Comparison of ENCODE assay signal across 18 cellular contexts in the genomic region with DNA sequence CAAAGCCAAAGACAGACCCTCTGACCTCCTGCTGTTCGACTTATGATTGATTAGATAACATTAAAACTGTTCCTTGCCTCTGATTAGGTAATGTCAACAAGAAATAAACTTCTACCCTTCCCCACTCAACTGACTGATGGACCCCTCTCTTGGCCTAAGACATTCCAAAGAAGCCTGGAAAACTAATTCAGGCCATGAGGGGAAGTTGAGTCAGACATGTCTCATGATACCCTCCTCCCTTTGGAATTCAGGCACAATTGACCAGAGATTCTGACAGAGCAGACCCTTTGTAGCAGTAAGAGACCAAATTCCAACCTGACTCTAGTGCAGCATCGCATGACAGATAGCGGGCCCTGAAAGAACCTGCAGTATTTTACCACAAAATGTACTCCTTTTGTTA.
"Had no signal": no experiment of that assay in that cellular context is flagged by ENCODE, and none has a peak within 500 bp of the region (broad histone marks: within the 10 kb centered on the region; RNA-seq: fewer than 3 reads in every experiment).

No MANE protein-coding gene starts in this region.

- H3K4me3 ChIP-seq: coronary artery, esophagus squamous epithelium, left lung, prostate gland, right atrium auricular region, stomach, thyroid gland, vagina had no signal

- H3K4me1 ChIP-seq: esophagus squamous epithelium, left lung, prostate gland, stomach, thyroid gland, vagina had no signal

- H3K27ac ChIP-seq: coronary artery, esophagus squamous epithelium, left lung, neutrophil, prostate gland, right atrium auricular region, stomach, thyroid gland, vagina had no signal

- DNase-seq: dermis blood vessel endothelial cell; effector memory CD4-positive, alpha-beta T cell; esophagus squamous epithelium; head of caudate nucleus; left cardiac atrium; left lung; natural killer cell; stimulated activated CD4-positive, alpha-beta T cell treated with anti-CD3 and anti-CD28 coated beads, Interleukin-2, amount 100 ng/mL, for 24 hours; stimulated activated CD4-positive, alpha-beta T cell treated with anti-CD3 and anti-CD28 coated beads, Interleukin-4, amount 100 ng/mL, for 24 hours; stimulated activated naive CD4-positive, alpha-beta T cell treated with Interleukin-2 at 50 U/mL for 16 hours; stomach; thyroid gland; trophoblast cell had no signal

- H3K9me3 ChIP-seq: esophagus squamous epithelium, neutrophil, prostate gland, right atrium auricular region, thyroid gland, vagina had no signal

- H3K36me3 ChIP-seq: esophagus squamous epithelium, left lung, neutrophil, prostate gland, right atrium auricular region, stomach, thyroid gland, vagina had no signal

- H3K27me3 ChIP-seq: esophagus squamous epithelium, left lung, neutrophil, right atrium auricular region, stomach, thyroid gland, vagina had no signal
